ENCODE assay signal across 1 cellular context in the genomic region with DNA sequence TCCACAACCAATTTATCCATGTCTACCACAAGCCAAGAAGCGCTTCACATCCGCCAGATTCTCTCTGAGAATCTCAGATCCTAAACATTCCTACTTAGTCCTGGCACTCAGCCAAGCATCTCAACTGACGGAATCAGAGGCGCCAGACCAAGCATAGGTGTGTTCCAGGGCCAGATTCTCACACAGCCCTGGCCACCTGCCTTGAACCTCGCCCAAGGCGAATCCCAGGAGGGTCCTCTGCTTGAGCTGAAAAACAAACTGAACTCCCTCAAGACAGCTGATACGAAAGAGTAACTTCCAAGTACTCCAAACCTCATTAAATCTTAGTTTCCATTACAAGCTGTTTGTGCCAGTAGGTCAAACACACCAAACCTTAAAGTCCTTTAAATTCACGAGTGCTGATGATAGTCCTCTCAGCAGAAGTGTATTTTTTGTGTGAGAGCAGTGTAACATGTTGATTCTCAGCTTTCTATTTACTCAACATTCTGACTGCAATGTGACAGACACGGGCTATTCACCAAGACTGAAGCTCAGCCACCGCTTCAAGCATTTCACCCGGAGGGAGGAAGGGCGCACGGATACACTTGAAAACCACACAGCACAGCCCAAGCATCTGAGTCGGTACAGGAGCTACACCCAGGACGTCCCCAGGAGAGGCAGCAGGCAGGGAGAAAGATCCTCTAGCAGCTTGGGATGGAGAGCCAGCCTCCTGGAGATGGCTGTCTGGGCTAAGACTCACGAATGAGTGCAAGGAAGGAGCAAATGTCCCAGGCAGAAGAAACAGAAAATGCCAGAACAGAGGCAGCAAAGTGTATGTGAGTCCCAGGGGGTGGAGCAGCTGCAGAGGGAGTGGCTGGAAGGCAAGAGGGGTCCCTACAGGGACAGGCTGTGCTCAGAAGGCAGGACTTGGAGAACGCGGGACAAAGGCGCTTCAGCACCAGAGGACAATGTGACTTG.
TF ChIP-seq lines count a peak whose summit lies in the region.

No MANE protein-coding gene starts in this region.

TF ChIP-seq in HEK293, 187 proteins besides CTCF, POLR2A, EP300 and RAD21 (continued from another document):
- TF ChIP-seq ZNF16 (tag by site-specific recombination; IDR thresholded peaks at IDR 0.05; ENCODE audit: low read depth): no peak
- TF ChIP-seq, protein P1, sequence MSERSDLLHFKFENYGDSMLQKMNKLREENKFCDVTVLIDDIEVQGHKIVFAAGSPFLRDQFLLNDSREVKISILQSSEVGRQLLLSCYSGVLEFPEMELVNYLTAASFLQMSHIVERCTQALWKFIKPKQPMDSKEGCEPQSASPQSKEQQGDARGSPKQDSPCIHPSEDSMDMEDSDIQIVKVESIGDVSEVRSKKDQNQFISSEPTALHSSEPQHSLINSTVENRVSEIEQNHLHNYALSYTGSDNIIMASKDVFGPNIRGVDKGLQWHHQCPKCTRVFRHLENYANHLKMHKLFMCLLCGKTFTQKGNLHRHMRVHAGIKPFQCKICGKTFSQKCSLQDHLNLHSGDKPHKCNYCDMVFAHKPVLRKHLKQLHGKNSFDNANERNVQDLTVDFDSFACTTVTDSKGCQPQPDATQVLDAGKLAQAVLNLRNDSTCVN (tag by site-specific recombination; optimal IDR thresholded peaks at IDR 0.05): peak; percentile 19
- TF ChIP-seq ZNF654 (tag by site-specific recombination; IDR thresholded peaks at IDR 0.05; ENCODE audit: low read depth): no peak
- TF ChIP-seq ZNF692 (tag by site-specific recombination; IDR thresholded peaks at IDR 0.05): no peak
- TF ChIP-seq ZNF10 (tag by site-specific recombination; IDR thresholded peaks at IDR 0.05): no peak
- no peak for TF ChIP-seq ZNF629 (tag by site-specific recombination; IDR thresholded peaks at IDR 0.05)
- no peak for TF ChIP-seq INSM2 (tag by site-specific recombination; IDR thresholded peaks at IDR 0.05)
- no peak for TF ChIP-seq TCF7L2 (IDR thresholded peaks at IDR 0.05; ENCODE audit: borderline replicate concordance, low read depth, low read length)
- TF ChIP-seq PRDM1 (tag by site-specific recombination; IDR thresholded peaks at IDR 0.05): no peak
- 0 out of 2 replicates have a peak, but pooled peaks have one; percentile 18 for TF ChIP-seq KLF1 (tag by site-specific recombination; IDR thresholded peaks at IDR 0.05)
- peak; percentile 80 for TF ChIP-seq ZBTB17 (tag by site-specific recombination; IDR thresholded peaks at IDR 0.05)
- no peak for TF ChIP-seq ZNF133 (tag by site-specific recombination; IDR thresholded peaks at IDR 0.05)
- TF ChIP-seq SP7 (tag by site-specific recombination; IDR thresholded peaks at IDR 0.05): no peak
- TF ChIP-seq, protein P2, sequence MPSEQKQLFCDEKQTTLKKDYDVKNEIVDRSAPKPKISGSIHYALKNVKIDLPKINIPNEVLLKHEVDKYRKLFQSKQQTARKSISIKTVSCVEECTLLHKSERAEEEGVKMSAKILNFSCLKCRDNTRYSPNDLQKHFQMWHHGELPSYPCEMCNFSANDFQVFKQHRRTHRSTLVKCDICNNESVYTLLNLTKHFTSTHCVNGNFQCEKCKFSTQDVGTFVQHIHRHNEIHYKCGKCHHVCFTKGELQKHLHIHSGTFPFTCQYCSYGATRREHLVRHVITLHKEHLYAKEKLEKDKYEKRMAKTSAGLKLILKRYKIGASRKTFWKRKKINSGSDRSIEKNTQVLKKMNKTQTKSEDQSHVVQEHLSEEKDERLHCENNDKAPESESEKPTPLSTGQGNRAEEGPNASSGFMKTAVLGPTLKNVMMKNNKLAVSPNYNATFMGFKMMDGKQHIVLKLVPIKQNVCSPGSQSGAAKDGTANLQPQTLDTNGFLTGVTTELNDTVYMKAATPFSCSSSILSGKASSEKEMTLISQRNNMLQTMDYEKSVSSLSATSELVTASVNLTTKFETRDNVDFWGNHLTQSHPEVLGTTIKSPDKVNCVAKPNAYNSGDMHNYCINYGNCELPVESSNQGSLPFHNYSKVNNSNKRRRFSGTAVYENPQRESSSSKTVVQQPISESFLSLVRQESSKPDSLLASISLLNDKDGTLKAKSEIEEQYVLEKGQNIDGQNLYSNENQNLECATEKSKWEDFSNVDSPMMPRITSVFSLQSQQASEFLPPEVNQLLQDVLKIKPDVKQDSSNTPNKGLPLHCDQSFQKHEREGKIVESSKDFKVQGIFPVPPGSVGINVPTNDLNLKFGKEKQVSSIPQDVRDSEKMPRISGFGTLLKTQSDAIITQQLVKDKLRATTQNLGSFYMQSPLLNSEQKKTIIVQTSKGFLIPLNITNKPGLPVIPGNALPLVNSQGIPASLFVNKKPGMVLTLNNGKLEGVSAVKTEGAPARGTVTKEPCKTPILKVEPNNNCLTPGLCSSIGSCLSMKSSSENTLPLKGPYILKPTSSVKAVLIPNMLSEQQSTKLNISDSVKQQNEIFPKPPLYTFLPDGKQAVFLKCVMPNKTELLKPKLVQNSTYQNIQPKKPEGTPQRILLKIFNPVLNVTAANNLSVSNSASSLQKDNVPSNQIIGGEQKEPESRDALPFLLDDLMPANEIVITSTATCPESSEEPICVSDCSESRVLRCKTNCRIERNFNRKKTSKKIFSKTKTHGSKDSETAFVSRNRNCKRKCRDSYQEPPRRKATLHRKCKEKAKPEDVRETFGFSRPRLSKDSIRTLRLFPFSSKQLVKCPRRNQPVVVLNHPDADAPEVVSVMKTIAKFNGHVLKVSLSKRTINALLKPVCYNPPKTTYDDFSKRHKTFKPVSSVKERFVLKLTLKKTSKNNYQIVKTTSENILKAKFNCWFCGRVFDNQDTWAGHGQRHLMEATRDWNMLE (tag by site-specific recombination; conservative IDR thresholded peaks at IDR 0.05; ENCODE audit: low read depth): no peak
- TF ChIP-seq ZNF660 (tag by site-specific recombination; IDR thresholded peaks at IDR 0.05): 0 out of 2 replicates have a peak, but pooled peaks have one; percentile 42
